Comparison of ENCODE assay signal across 12 cellular contexts in the genomic region with DNA sequence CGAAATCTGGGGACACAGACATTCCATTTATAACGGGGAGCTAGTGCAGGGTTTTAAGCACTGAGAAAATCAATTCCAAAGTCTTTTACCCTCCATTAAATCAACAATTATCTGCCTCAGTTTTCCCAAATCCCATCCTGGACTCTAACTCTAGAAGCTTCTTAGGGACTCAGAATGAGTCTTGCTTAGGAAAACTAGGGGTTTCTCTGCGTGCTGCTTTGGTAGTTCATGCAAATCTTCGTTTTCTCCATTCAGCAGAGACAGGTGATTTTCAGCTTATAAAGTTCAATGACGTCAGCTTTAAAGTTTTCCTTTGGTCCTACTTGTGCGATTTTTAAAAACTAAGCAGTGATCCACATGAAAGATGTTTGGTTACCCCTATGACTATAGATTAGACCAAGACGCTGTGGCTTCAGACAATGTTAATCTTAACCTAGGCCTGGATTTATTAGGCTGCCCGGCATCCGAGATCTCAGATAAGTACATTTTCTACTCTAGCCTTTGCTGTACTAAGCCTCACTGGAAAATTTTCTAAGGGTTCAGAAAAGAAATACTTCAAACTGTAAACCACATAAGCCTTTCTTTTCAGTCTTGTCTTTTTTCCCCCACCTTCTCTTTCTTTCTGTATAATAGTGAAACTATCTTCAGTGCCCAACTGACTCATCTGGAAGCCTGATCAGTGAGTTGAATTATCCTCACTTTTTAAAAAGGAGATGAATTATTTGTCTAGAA.
A peak's percentile ranks its signal among the peaks of the same experiment; 100 is the strongest.
DNase-seq lines count a peak whose midpoint lies in the region; ATAC-seq, FAIRE-seq and TF ChIP-seq lines count a peak whose summit lies in the region.
"Had no signal": no experiment of that assay in that cellular context is flagged by ENCODE, and none has a peak within 500 bp of the region (broad histone marks: within the 10 kb centered on the region; RNA-seq: fewer than 3 reads in every experiment).

No MANE protein-coding gene starts in this region.

- peaks cover 2% of the 10 kb centered on the region for H3K9me3 Mint-ChIP-seq in CD8-positive, alpha-beta T cell
- no peaks in the 10 kb centered on the region for H3K9me3 Mint-ChIP-seq in activated CD4-positive, alpha-beta T cell treated with anti-CD3 and anti-CD28 coated beads, Interleukin-2, amount 10 ng/mL, durations not matched to agents 7 days and 5 days

- no peaks in the 10 kb centered on the region for H3K27me3 ChIP-seq in CD8-positive, alpha-beta T cell (ENCODE audit: insufficient read depth, low read length)

- no peaks in the 10 kb centered on the region for H3K9me3 ChIP-seq in CD8-positive, alpha-beta T cell (ENCODE audit: low read length)

- POLR2A ChIA-PET in CD8-positive, alpha-beta T cell (lab: Charles Lee), result no interaction called here
- POLR2A ChIA-PET in activated CD4-positive, alpha-beta T cell treated with anti-CD3 and anti-CD28 coated beads, Interleukin-2, amount 10 ng/mL, durations not matched to agents 7 days and 5 days (lab: Charles Lee), result interaction anchor here (0.8 kb wide), 1 partner anchor 49 kb away, joined by 3 read pairs; no protein-coding TSS in a partner anchor

- no peak for ATAC-seq in CD8-positive, alpha-beta T cell
- ATAC-seq in GM18907 (IDR thresholded peaks at IDR 0.05; ENCODE audit: unreplicated experiment) (peak; percentile 60), HG02678 (IDR thresholded peaks at IDR 0.05; ENCODE audit: unreplicated experiment) (peak; percentile 69), HG03565 (IDR thresholded peaks at IDR 0.05; ENCODE audit: unreplicated experiment) (peak; percentile 69)

- H3K4me1 ChIP-seq in CD8-positive, alpha-beta T cell (ENCODE audit: insufficient read depth, low read length), result no peaks in the 10 kb centered on the region

- CTCF ChIA-PET in CD8-positive, alpha-beta T cell (lab: Charles Lee), result interaction anchor here (1.2 kb wide), 1 partner anchor 9 kb away, joined by 5 read pairs; no protein-coding TSS in a partner anchor
- CTCF ChIA-PET in activated CD4-positive, alpha-beta T cell treated with anti-CD3 and anti-CD28 coated beads, Interleukin-2, amount 10 ng/mL, durations not matched to agents 7 days and 5 days (lab: Charles Lee), result interaction anchor here (1.3 kb wide), 1 partner anchor 11 kb away, joined by 5 read pairs; no protein-coding TSS in a partner anchor

- H3K36me3 ChIP-seq in CD8-positive, alpha-beta T cell (ENCODE audit: insufficient read depth, low read length), result no peaks in the 10 kb centered on the region

- no peak for DNase-seq in CD8-positive, alpha-beta T cell
- no peak for DNase-seq in GM03348 (ENCODE audit: low spot score)
- DNase-seq in HTR-8/SVneo (ENCODE audit: insufficient read length, low spot score), result no peak
- DNase-seq in activated CD4-positive, alpha-beta T cell treated with anti-CD3 and anti-CD28 coated beads, Interleukin-2, amount 10 ng/mL, durations not matched to agents 7 days and 5 days, result no peak
- DNase-seq in ACHN, result no peak
- DNase-seq: C1 segment of cervical spinal cord, NCI-H526 treated with DMSO at 0.1 percent for 48 hours, substantia nigra had no signal

- no peaks in the 10 kb centered on the region for H3K27me3 Mint-ChIP-seq in CD8-positive, alpha-beta T cell (ENCODE audit: low read depth)
- no peaks in the 10 kb centered on the region for H3K27me3 Mint-ChIP-seq in activated CD4-positive, alpha-beta T cell treated with anti-CD3 and anti-CD28 coated beads, Interleukin-2, amount 10 ng/mL, durations not matched to agents 7 days and 5 days
- H3K27me3 Mint-ChIP-seq: IgD-negative memory B cell had no signal

- no peaks in the 10 kb centered on the region for H3K36me3 Mint-ChIP-seq in CD8-positive, alpha-beta T cell
- no peaks in the 10 kb centered on the region for H3K36me3 Mint-ChIP-seq in activated CD4-positive, alpha-beta T cell treated with anti-CD3 and anti-CD28 coated beads, Interleukin-2, amount 10 ng/mL, durations not matched to agents 7 days and 5 days (ENCODE audit: low read depth)
- H3K36me3 Mint-ChIP-seq: IgD-negative memory B cell had no signal

- no peak overlapping the region for H3K4me3 Mint-ChIP-seq in CD8-positive, alpha-beta T cell
- H3K4me3 Mint-ChIP-seq in activated CD4-positive, alpha-beta T cell treated with anti-CD3 and anti-CD28 coated beads, Interleukin-2, amount 10 ng/mL, durations not matched to agents 7 days and 5 days, result no peak overlapping the region

- peaks cover 18% of the 10 kb centered on the region for H3K4me1 Mint-ChIP-seq in CD8-positive, alpha-beta T cell (ENCODE audit: low read depth)
- peaks cover 22% of the 10 kb centered on the region for H3K4me1 Mint-ChIP-seq in activated CD4-positive, alpha-beta T cell treated with anti-CD3 and anti-CD28 coated beads, Interleukin-2, amount 10 ng/mL, durations not matched to agents 7 days and 5 days

- FAIRE-seq in HTR-8/SVneo (lab: Jason Lieb, UNC), result no peak

- H3K4me3 ChIP-seq in CD8-positive, alpha-beta T cell (ENCODE audit: low read depth, low read length), result no peak overlapping the region

- intact Hi-C loops in CD8-positive, alpha-beta T cell (cut with DNase I, micrococcal nuclease), result no loop called here

- in situ Hi-C loops in ACHN (cut with HindIII; ENCODE audit: low pct_ligation_motif_present, low pct_unique_long_range_greater_than_20kb, low sequenced_read_pairs), result no loop called here

- H3K27ac ChIP-seq in CD8-positive, alpha-beta T cell (ENCODE audit: low read depth, low read length), result no peak overlapping the region

- TF ChIP-seq CTCF in CD8-positive, alpha-beta T cell (IDR thresholded peaks at IDR 0.05), result no peak

- peak overlapping the region; percentile 75 for H3K27ac Mint-ChIP-seq in CD8-positive, alpha-beta T cell
- no peak overlapping the region for H3K27ac Mint-ChIP-seq in activated CD4-positive, alpha-beta T cell treated with anti-CD3 and anti-CD28 coated beads, Interleukin-2, amount 10 ng/mL, durations not matched to agents 7 days and 5 days
